10 cellular contexts compared by ENCODE assay signal in the genomic region with DNA sequence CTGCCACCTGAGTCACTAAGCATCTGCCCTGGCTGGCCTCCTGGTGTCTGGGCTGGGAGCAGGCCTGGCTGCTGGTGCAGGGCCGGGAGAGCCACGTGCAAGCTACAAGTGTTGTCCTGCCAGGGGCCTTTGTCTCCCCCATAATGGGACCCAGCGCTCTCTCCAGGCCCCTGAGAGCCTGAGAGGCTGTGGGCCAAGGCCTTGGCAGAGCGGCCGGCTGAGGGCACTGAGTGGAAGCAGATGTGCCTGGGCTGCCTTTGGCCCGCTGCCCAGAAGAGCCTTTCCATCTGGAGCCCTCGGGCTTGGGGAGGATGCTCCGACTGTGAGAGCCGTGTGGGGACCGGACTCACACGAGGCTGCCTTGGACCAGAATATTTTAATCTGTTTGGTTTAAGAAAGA.
A peak's percentile ranks its signal among the peaks of the same experiment; 100 is the strongest.
DNase-seq lines count a peak whose midpoint lies in the region; ATAC-seq lines count a peak whose summit lies in the region.
"Had no signal": no experiment of that assay in that cellular context is flagged by ENCODE, and none has a peak within 500 bp of the region (broad histone marks: within the 10 kb centered on the region; RNA-seq: fewer than 3 reads in every experiment).

No MANE protein-coding gene starts in this region.

- intact Hi-C loops in Right ventricle myocardium inferior (cut with DNase I), result loop anchor here (2.0 kb wide), 1 partner anchor 20 kb away; no protein-coding TSS in a partner anchor

- ATAC-seq in Right ventricle myocardium inferior (peak; percentile 90), GM19351 (IDR thresholded peaks at IDR 0.05; ENCODE audit: unreplicated experiment) (no peak)

- peak; percentile 44 for DNase-seq in GM04503 (ENCODE audit: low read depth)
- peak; percentile 85 to 93 for DNase-seq in SHP77 (lab: John Stamatoyannopoulos, UW)
- DNase-seq in Right ventricle myocardium inferior (ENCODE audit: missing footprints), result peak; percentile 85
- DNase-seq in putamen (ENCODE audit: low spot score), result peak; percentile 93
- DNase-seq in activated CD4-positive, alpha-beta T cell treated with anti-CD3 and anti-CD28 coated beads for 1 hour, result no peak
- no peak for DNase-seq in activated CD4-positive, alpha-beta T cell treated with anti-CD3 and anti-CD28 coated beads, Interleukin-2, amount 50 U/mL, for 48 hours
- DNase-seq in NCI-H146 (lab: John Stamatoyannopoulos, UW), result no peak
- DNase-seq: activated T-cell treated with anti-CD3 and anti-CD28 coated beads for 4 hours, HCEC 1CT had no signal

Comparison
In these comparisons a context has a peak if more than half of its experiments do, and no peak if none do; other contexts are left out.
1. DNase-seq: peak in GM04503 (single experiment), SHP77 (2 of 2), Right ventricle myocardium inferior (single experiment) and putamen (single experiment); none in activated CD4-positive, alpha-beta T cell treated with anti-CD3 and anti-CD28 coated beads for 1 hour (single experiment), activated CD4-positive, alpha-beta T cell treated with anti-CD3 and anti-CD28 coated beads, Interleukin-2, amount 50 U/mL, for 48 hours (0 of 2) and NCI-H146 (single experiment).